Comparison of ENCODE assay signal across 20 cellular contexts in genomic region chr20:22814475-22815205, GRCh38.
DNase-seq lines count a peak whose midpoint lies in the region; ATAC-seq, FAIRE-seq and TF ChIP-seq lines count a peak whose summit lies in the region.
"Had no signal": no experiment of that assay in that cellular context is flagged by ENCODE, and none has a peak within 500 bp of the region (broad histone marks: within the 10 kb centered on the region; RNA-seq: fewer than 3 reads in every experiment).

No MANE protein-coding gene starts in this region.

- intact Hi-C loops in right cardiac atrium (cut with DNase I) (no loop called here), upper lobe of right lung (cut with DNase I) (no loop called here), ascending aorta (cut with DNase I) (no loop called here)
- intact Hi-C loops in CD8-positive, alpha-beta T cell (cut with DNase I, micrococcal nuclease), result no loop called here

- no peak for TF ChIP-seq RAD21 in A549 (conservative IDR thresholded peaks at IDR 0.05 in 1 of 2, IDR thresholded peaks at IDR 0.05 in 1 of 2)

- TF ChIP-seq CTCF in A549 (IDR thresholded peaks at IDR 0.05), result no peak
- no peak for TF ChIP-seq CTCF in nephron progenitor cell (IDR thresholded peaks at IDR 0.05)
- TF ChIP-seq CTCF in upper lobe of right lung (IDR thresholded peaks at IDR 0.05), result no peak
- TF ChIP-seq CTCF in CD8-positive, alpha-beta T cell (IDR thresholded peaks at IDR 0.05), result no peak
- no peak for TF ChIP-seq CTCF in ascending aorta (IDR thresholded peaks at IDR 0.05)

- H3K27me3 Mint-ChIP-seq in nephron progenitor cell (ENCODE audit: low read depth, poor library complexity), result peaks cover 5% of the 10 kb centered on the region
- H3K27me3 Mint-ChIP-seq in CD8-positive, alpha-beta T cell (ENCODE audit: low read depth), result no peaks in the 10 kb centered on the region
- H3K27me3 Mint-ChIP-seq: CD4-positive, alpha-beta T cell had no signal

- H3K4me1 ChIP-seq in A549 (no peaks in the 10 kb centered on the region), right cardiac atrium (ENCODE audit: control insufficient read depth, insufficient read depth, low read length) (no peaks in the 10 kb centered on the region), upper lobe of right lung (no peaks in the 10 kb centered on the region), ascending aorta (no peaks in the 10 kb centered on the region)
- H3K4me1 ChIP-seq in CD8-positive, alpha-beta T cell (ENCODE audit: insufficient read depth, low read length), result no peaks in the 10 kb centered on the region

- peaks cover 17% of the 10 kb centered on the region for H3K4me1 Mint-ChIP-seq in nephron progenitor cell
- no peaks in the 10 kb centered on the region for H3K4me1 Mint-ChIP-seq in CD8-positive, alpha-beta T cell (ENCODE audit: low read depth)

- H3K36me3 ChIP-seq in upper lobe of right lung (no peaks in the 10 kb centered on the region), ascending aorta (no peaks in the 10 kb centered on the region)
- H3K36me3 ChIP-seq in CD8-positive, alpha-beta T cell (ENCODE audit: insufficient read depth, low read length), result no peaks in the 10 kb centered on the region

- H3K36me3 Mint-ChIP-seq in nephron progenitor cell (ENCODE audit: low read depth), result no peaks in the 10 kb centered on the region
- no peaks in the 10 kb centered on the region for H3K36me3 Mint-ChIP-seq in CD8-positive, alpha-beta T cell

- peak overlapping the region; percentile 68 for H3K27ac Mint-ChIP-seq in nephron progenitor cell
- no peak overlapping the region for H3K27ac Mint-ChIP-seq in CD8-positive, alpha-beta T cell
- H3K27ac Mint-ChIP-seq: CD4-positive, alpha-beta T cell had no signal

- no peak overlapping the region for H3K4me2 ChIP-seq in A549
- H3K4me2 ChIP-seq: SK-N-SH had no signal

- ATAC-seq in A549 (no peak), right cardiac atrium (no peak), upper lobe of right lung (no peak)
- ATAC-seq in CD8-positive, alpha-beta T cell, result no peak

- H3K9me3 ChIP-seq in A549, result no peaks in the 10 kb centered on the region
- H3K9me3 ChIP-seq in right cardiac atrium (ENCODE audit: control insufficient read depth, low read length), result no peaks in the 10 kb centered on the region
- H3K9me3 ChIP-seq in upper lobe of right lung, result no peaks in the 10 kb centered on the region
- no peaks in the 10 kb centered on the region for H3K9me3 ChIP-seq in CD8-positive, alpha-beta T cell (ENCODE audit: low read length)
- no peaks in the 10 kb centered on the region for H3K9me3 ChIP-seq in ascending aorta
- H3K9me3 ChIP-seq: SK-N-SH had no signal

- CTCF ChIA-PET in A549 (lab: Yijun Ruan, JAX), result interaction anchor here (1.1 to 1.9 kb wide), 5 partner anchors 10 to 421 kb away, joined by 3 to 8 read pairs (median 4); no protein-coding TSS in a partner anchor
- CTCF ChIA-PET in CD8-positive, alpha-beta T cell (lab: Charles Lee), result no interaction called here

- no peak for FAIRE-seq in A549 (lab: Jason Lieb, UNC)
- FAIRE-seq: A204.1, GM12891, K562 had no signal

- no peak overlapping the region for H3K4me3 Mint-ChIP-seq in nephron progenitor cell
- H3K4me3 Mint-ChIP-seq in CD8-positive, alpha-beta T cell, result no peak overlapping the region
- H3K4me3 Mint-ChIP-seq: CD4-positive, alpha-beta T cell had no signal

- 76% methylated on average over 9 of the region's 9 CpGs for WGBS in A549 (ENCODE audit: missing lambda C conversion rate)
- 78% methylated on average over 9 of the region's 9 CpGs for WGBS in right cardiac atrium

- no peak for DNase-seq in A549 (ENCODE audit: low read depth in 1 of 2, low spot score in 1 of 2)
- peak; percentile 36 for DNase-seq in NCI-H2029 (lab: John Stamatoyannopoulos, UW)
- DNase-seq in amniotic epithelial cell (ENCODE audit: low read depth), result peak; percentile 90
- DNase-seq in nephron progenitor cell, result no peak
- DNase-seq in right cardiac atrium, result no peak
- DNase-seq in upper lobe of right lung, result no peak
- DNase-seq in CD8-positive, alpha-beta T cell, result no peak
- no peak for DNase-seq in ascending aorta (ENCODE audit: low spot score in 2 of 2)
- DNase-seq: CD4-positive, alpha-beta T cell; DMS53; GM23248; HCEC 1CT; NCI-H1105 treated with DMSO at 0.1 percent for 48 hours; NCI-H1694 treated with DMSO at 0.1 percent for 48 hours; NCI-H2171 treated with DMSO at 0.1 percent for 48 hours; Right ventricle myocardium superior; SK-N-SH had no signal

- no peaks in the 10 kb centered on the region for H3K9me3 Mint-ChIP-seq in nephron progenitor cell
- H3K9me3 Mint-ChIP-seq in CD8-positive, alpha-beta T cell, result no peaks in the 10 kb centered on the region
- H3K9me3 Mint-ChIP-seq: CD4-positive, alpha-beta T cell had no signal

- TF ChIP-seq EP300 in A549 (IDR thresholded peaks at IDR 0.05), result no peak

- TF ChIP-seq POLR2A in A549 (IDR thresholded peaks at IDR 0.05; ENCODE audit: low read length), result no peak

- H3K27ac ChIP-seq in A549 (peak overlapping the region; percentile 6 to 40; a peak in 3 of 6 replicates), right cardiac atrium (ENCODE audit: low read length) (no peak overlapping the region), upper lobe of right lung (no peak overlapping the region), ascending aorta (no peak overlapping the region)
- no peak overlapping the region for H3K27ac ChIP-seq in CD8-positive, alpha-beta T cell (ENCODE audit: low read depth, low read length)
- H3K27ac ChIP-seq: GM23248 had no signal

- H3K27me3 ChIP-seq in right cardiac atrium (ENCODE audit: control insufficient read depth, insufficient read depth), result no peaks in the 10 kb centered on the region
- no peaks in the 10 kb centered on the region for H3K27me3 ChIP-seq in upper lobe of right lung
- no peaks in the 10 kb centered on the region for H3K27me3 ChIP-seq in CD8-positive, alpha-beta T cell (ENCODE audit: insufficient read depth, low read length)
- H3K27me3 ChIP-seq in ascending aorta, result no peaks in the 10 kb centered on the region

- POLR2A ChIA-PET in A549 (lab: Yijun Ruan, JAX), result interaction anchor here (0.8 kb wide), 1 partner anchor 535 kb away, joined by 6 read pairs; no protein-coding TSS in a partner anchor
- POLR2A ChIA-PET in CD8-positive, alpha-beta T cell (lab: Charles Lee), result no interaction called here

- H3K4me3 ChIP-seq in A549, result no peak overlapping the region
- H3K4me3 ChIP-seq in right cardiac atrium (ENCODE audit: low read length), result no peak overlapping the region
- no peak overlapping the region for H3K4me3 ChIP-seq in upper lobe of right lung
- H3K4me3 ChIP-seq in CD8-positive, alpha-beta T cell (ENCODE audit: low read depth, low read length), result no peak overlapping the region
- no peak overlapping the region for H3K4me3 ChIP-seq in ascending aorta
- H3K4me3 ChIP-seq: GM23248, K562 had no signal

TF ChIP-seq in A549, 52 proteins besides CTCF, POLR2A, EP300 and RAD21:
- TF ChIP-seq REST (IDR thresholded peaks at IDR 0.05), result no peak
TF ChIP-seq in A549: peak in this region for 0.

Comparison
In these comparisons a context has a peak if more than half of its experiments do, and no peak if none do; other contexts are left out.
1. DNase-seq: peak in NCI-H2029 (single experiment) and amniotic epithelial cell (single experiment); none in A549 (0 of 2), nephron progenitor cell (single experiment), right cardiac atrium (0 of 3), upper lobe of right lung (single experiment), CD8-positive, alpha-beta T cell (0 of 7) and ascending aorta (0 of 2).
2. H3K27ac ChIP-seq: peak in A549 (2 of 2); none in right cardiac atrium (single experiment), upper lobe of right lung (single experiment), CD8-positive, alpha-beta T cell (single experiment) and ascending aorta (0 of 2).